ENCODE assay signal across 8 cellular contexts in genomic region chr19:48325265-48325910, GRCh38. TPM values are rescaled to one million over a fixed set of nuclear protein-coding genes. Genes with fewer than 3 reads are reported as not detected.
DNase-seq lines count a peak whose midpoint lies in the region; ATAC-seq and TF ChIP-seq lines count a peak whose summit lies in the region.

Gene EMP3 (plus strand): TSS chr19:48325552. CDS start chr19:48326845, 1,293 bp downstream.

- no peaks in the 10 kb centered on the region for H3K27me3 Mint-ChIP-seq in activated CD4-positive, alpha-beta memory T cell treated with anti-CD3 and anti-CD28 coated beads, Interleukin-2, amount 10 ng/mL, durations not matched to agents 7 days and 5 days

- peak within 1 kb of the TSS; percentile 91 for H3K4me3 Mint-ChIP-seq in activated CD4-positive, alpha-beta memory T cell treated with anti-CD3 and anti-CD28 coated beads, Interleukin-2, amount 10 ng/mL, durations not matched to agents 7 days and 5 days

- POLR2A ChIA-PET in activated CD4-positive, alpha-beta memory T cell treated with anti-CD3 and anti-CD28 coated beads, Interleukin-2, amount 10 ng/mL, durations not matched to agents 7 days and 5 days (lab: Charles Lee), result interaction anchor here (0.7 to 8.5 kb wide), 9 partner anchors 7 to 1051 kb away, joined by 3 to 265 read pairs (median 4); partner anchors contain the start of genes CARD8, INAFM1, PLA2G4C and SYNGR4

- DNase-seq in GM10266 (ENCODE audit: extremely low spot score), result peak; percentile 74
- DNase-seq in NCI-H460 (ENCODE audit: extremely low read depth, low read depth), result peak; percentile 71
- DNase-seq in activated CD4-positive, alpha-beta memory T cell treated with anti-CD3 and anti-CD28 coated beads, Interleukin-2, amount 10 ng/mL, durations not matched to agents 7 days and 5 days, result peak; percentile 91
- DNase-seq in effector CD4-positive, alpha-beta T cell, result peak; percentile 76
- no peak for DNase-seq in mesenteric fat pad (ENCODE audit: low spot score)
- DNase-seq in stimulated activated CD8-positive, alpha-beta memory T cell treated with anti-CD3 and anti-CD28 coated beads, Interleukin-2, amount 100 ng/mL, for 1 hour (ENCODE audit: low read depth in 2 of 2), result peak; percentile 52 to 79

- no peak for ATAC-seq in GM18511 (IDR thresholded peaks at IDR 0.05; ENCODE audit: unreplicated experiment)
- no peak for ATAC-seq in HG03432 (IDR thresholded peaks at IDR 0.05; ENCODE audit: unreplicated experiment)

- TF ChIP-seq CTCF in GM10266 (IDR thresholded peaks at IDR 0.05; ENCODE audit: control insufficient read depth, insufficient read depth, low read depth, missing control alignments), result no peak

- CTCF ChIA-PET in activated CD4-positive, alpha-beta memory T cell treated with anti-CD3 and anti-CD28 coated beads, Interleukin-2, amount 10 ng/mL, durations not matched to agents 7 days and 5 days (lab: Charles Lee), result interaction anchor here (1.3 to 10.0 kb wide), 3 partner anchors 8 to 66 kb away, joined by 3 to 342 read pairs (median 7); partner anchors contain the start of gene KDELR1

- peaks cover 55% of the 10 kb centered on the region for H3K36me3 Mint-ChIP-seq in activated CD4-positive, alpha-beta memory T cell treated with anti-CD3 and anti-CD28 coated beads, Interleukin-2, amount 10 ng/mL, durations not matched to agents 7 days and 5 days (ENCODE audit: low read depth)

- peak within 1 kb of the TSS; percentile 92 for H3K27ac Mint-ChIP-seq in activated CD4-positive, alpha-beta memory T cell treated with anti-CD3 and anti-CD28 coated beads, Interleukin-2, amount 10 ng/mL, durations not matched to agents 7 days and 5 days

- peaks cover 79% of the 10 kb centered on the region for H3K4me1 Mint-ChIP-seq in activated CD4-positive, alpha-beta memory T cell treated with anti-CD3 and anti-CD28 coated beads, Interleukin-2, amount 10 ng/mL, durations not matched to agents 7 days and 5 days

- H3K9me3 Mint-ChIP-seq in activated CD4-positive, alpha-beta memory T cell treated with anti-CD3 and anti-CD28 coated beads, Interleukin-2, amount 10 ng/mL, durations not matched to agents 7 days and 5 days, result peaks cover 3% of the 10 kb centered on the region

RNA-seq across cellular contexts. Expression of gene EMP3, which starts in this region (rescaled TPM):
- 80.7 and 84.7 TPM in 2 replicates for total RNA-seq in NCI-H460 (2014; rRNA removed; shearing (Covaris generic))
- polyA plus RNA-seq in NCI-H460 (2014; cell fraction: nucleus; rRNA removed), result 18.7 and 110 TPM in 2 replicates
- total RNA-seq in activated CD4-positive, alpha-beta memory T cell treated with anti-CD3 and anti-CD28 coated beads, Interleukin-2, amount 10 ng/mL, durations not matched to agents 7 days and 5 days, result 100 to 1,000 TPM; 418 to 447 TPM
- 91.4 TPM for total RNA-seq in mesenteric fat pad
